9 cellular contexts compared by ENCODE assay signal in the genomic region with DNA sequence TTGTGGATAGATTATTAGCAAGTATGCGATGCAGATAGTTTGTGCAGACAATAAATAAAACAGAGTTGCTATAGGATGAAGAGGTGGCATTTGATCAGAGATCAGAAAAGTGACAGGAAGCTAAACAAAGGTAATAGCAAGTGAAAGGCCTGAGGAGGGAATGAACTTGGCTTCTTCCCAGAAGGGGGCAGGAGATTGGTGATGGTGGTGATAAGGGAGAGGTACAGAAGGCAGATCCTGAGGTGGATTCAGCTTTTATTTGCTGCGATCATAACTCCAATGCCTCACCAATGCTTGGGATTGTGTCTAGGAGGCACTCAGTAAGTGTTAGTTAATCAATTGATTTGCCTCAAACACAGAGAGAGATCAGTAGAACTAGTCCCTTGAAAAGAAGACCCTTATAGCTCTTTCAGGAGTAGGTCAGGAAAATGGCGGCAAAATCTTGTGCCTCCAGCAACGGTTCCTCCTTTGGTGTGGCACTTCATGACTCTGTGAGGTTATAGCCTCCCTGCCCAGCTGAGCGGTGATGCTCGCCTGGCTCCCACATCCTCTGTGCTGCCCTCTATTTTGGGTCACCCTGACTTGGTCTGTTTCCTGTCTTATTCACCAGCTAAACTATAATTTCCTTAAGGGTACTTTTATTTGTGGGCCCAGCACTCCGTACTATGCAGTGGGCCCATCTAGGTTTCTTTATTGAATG. TPM values are rescaled to one million over a fixed set of nuclear protein-coding genes. Genes with fewer than 3 reads are reported as not detected.
A peak's percentile ranks its signal among the peaks of the same experiment; 100 is the strongest.
DNase-seq lines count a peak whose midpoint lies in the region; ATAC-seq lines count a peak whose summit lies in the region.
"Had no signal": no experiment of that assay in that cellular context is flagged by ENCODE, and none has a peak within 500 bp of the region (broad histone marks: within the 10 kb centered on the region; RNA-seq: fewer than 3 reads in every experiment).

No MANE protein-coding gene starts in this region.

- CTCF ChIA-PET in activated CD8-positive, alpha-beta memory T cell treated with anti-CD3 and anti-CD28 coated beads, Interleukin-2, amount 10 ng/mL, durations not matched to agents 7 days and 5 days (lab: Charles Lee), result interaction anchor here (1.1 to 4.4 kb wide), 6 partner anchors 10 to 296 kb away, joined by 3 to 49 read pairs (median 10); no protein-coding TSS in a partner anchor

- peak overlapping the region; percentile 62 for H3K4me3 Mint-ChIP-seq in activated CD8-positive, alpha-beta memory T cell treated with anti-CD3 and anti-CD28 coated beads, Interleukin-2, amount 10 ng/mL, durations not matched to agents 7 days and 5 days
- peak overlapping the region; percentile 33 for H3K4me3 Mint-ChIP-seq in activated naive CD8-positive, alpha-beta T cell treated with anti-CD3 and anti-CD28 coated beads for 36 hours
- H3K4me3 Mint-ChIP-seq: brain had no signal

- no peaks in the 10 kb centered on the region for H3K9me3 Mint-ChIP-seq in activated CD8-positive, alpha-beta memory T cell treated with anti-CD3 and anti-CD28 coated beads, Interleukin-2, amount 10 ng/mL, durations not matched to agents 7 days and 5 days (ENCODE audit: low read depth)
- no peaks in the 10 kb centered on the region for H3K9me3 Mint-ChIP-seq in activated naive CD8-positive, alpha-beta T cell treated with anti-CD3 and anti-CD28 coated beads for 36 hours
- H3K9me3 Mint-ChIP-seq: brain had no signal

- H3K4me3 ChIP-seq in muscle layer of duodenum (ENCODE audit: low read depth in 1 of 2, low read length in 2 of 2), result no peak overlapping the region
- no peak overlapping the region for H3K4me3 ChIP-seq in urinary bladder (ENCODE audit: low read depth, low read length)

- H3K9me3 ChIP-seq in muscle layer of duodenum (ENCODE audit: control insufficient read depth in 1 of 2, low read length in 2 of 2), result no peaks in the 10 kb centered on the region

- no peaks in the 10 kb centered on the region for H3K27me3 Mint-ChIP-seq in activated CD8-positive, alpha-beta memory T cell treated with anti-CD3 and anti-CD28 coated beads, Interleukin-2, amount 10 ng/mL, durations not matched to agents 7 days and 5 days
- H3K27me3 Mint-ChIP-seq in activated naive CD8-positive, alpha-beta T cell treated with anti-CD3 and anti-CD28 coated beads for 36 hours, result no peaks in the 10 kb centered on the region

- no peaks in the 10 kb centered on the region for H3K27me3 ChIP-seq in muscle layer of duodenum (ENCODE audit: low read depth, low read length)

- peaks cover 93% of the 10 kb centered on the region for H3K4me1 Mint-ChIP-seq in activated CD8-positive, alpha-beta memory T cell treated with anti-CD3 and anti-CD28 coated beads, Interleukin-2, amount 10 ng/mL, durations not matched to agents 7 days and 5 days
- H3K4me1 Mint-ChIP-seq in activated naive CD8-positive, alpha-beta T cell treated with anti-CD3 and anti-CD28 coated beads for 36 hours, result peaks cover 90% of the 10 kb centered on the region

- H3K36me3 ChIP-seq in muscle layer of duodenum (ENCODE audit: control insufficient read depth in 1 of 2, insufficient read depth in 2 of 2, low read length in 2 of 2) (peaks cover 17 to 37% of the 10 kb centered on the region in 2 donors), urinary bladder (ENCODE audit: insufficient read depth) (peaks cover 5% of the 10 kb centered on the region)

- 86% methylated on average over 7 of the region's 7 CpGs for WGBS in urinary bladder

- H3K4me1 ChIP-seq in muscle layer of duodenum (ENCODE audit: control insufficient read depth in 1 of 2, insufficient read depth in 2 of 2, low read length in 2 of 2), result peaks cover 54 to 80% of the 10 kb centered on the region in 2 donors
- peaks cover 3% of the 10 kb centered on the region for H3K4me1 ChIP-seq in urinary bladder (ENCODE audit: insufficient read depth)

- H3K27ac ChIP-seq in muscle layer of duodenum (ENCODE audit: low read length) (peak overlapping the region; percentile 62), urinary bladder (ENCODE audit: low read depth) (peak overlapping the region; percentile 48)

- peaks cover 45% of the 10 kb centered on the region for H3K36me3 Mint-ChIP-seq in activated CD8-positive, alpha-beta memory T cell treated with anti-CD3 and anti-CD28 coated beads, Interleukin-2, amount 10 ng/mL, durations not matched to agents 7 days and 5 days
- H3K36me3 Mint-ChIP-seq in activated naive CD8-positive, alpha-beta T cell treated with anti-CD3 and anti-CD28 coated beads for 36 hours, result peaks cover 63% of the 10 kb centered on the region

- peak; percentile 61 for ATAC-seq in activated CD8-positive, alpha-beta memory T cell treated with anti-CD3 and anti-CD28 coated beads, Interleukin-2, amount 10 ng/mL, durations not matched to agents 7 days and 5 days
- ATAC-seq in HG03045 (IDR thresholded peaks at IDR 0.05; ENCODE audit: unreplicated experiment), result no peak

- DNase-seq in activated CD8-positive, alpha-beta memory T cell treated with anti-CD3 and anti-CD28 coated beads, Interleukin-2, amount 10 ng/mL, durations not matched to agents 7 days and 5 days, result peak; percentile 90
- no peak for DNase-seq in activated CD8-positive, alpha-beta memory T cell treated with anti-CD3 and anti-CD28 coated beads, Interleukin-2, amount 50 U/mL, for 48 hours
- DNase-seq in activated naive CD8-positive, alpha-beta T cell treated with anti-CD3 and anti-CD28 coated beads for 36 hours, result peak; percentile 73
- DNase-seq in medulla oblongata (ENCODE audit: extremely low spot score), result no peak
- no peak for DNase-seq in NCI-H1417 (lab: John Stamatoyannopoulos, UW)

- peak overlapping the region; percentile 96 for H3K27ac Mint-ChIP-seq in activated CD8-positive, alpha-beta memory T cell treated with anti-CD3 and anti-CD28 coated beads, Interleukin-2, amount 10 ng/mL, durations not matched to agents 7 days and 5 days
- peak overlapping the region; percentile 94 for H3K27ac Mint-ChIP-seq in activated naive CD8-positive, alpha-beta T cell treated with anti-CD3 and anti-CD28 coated beads for 36 hours
- H3K27ac Mint-ChIP-seq: brain had no signal

RNA-seq across cellular contexts. Expression of a gene that starts 37.5 kb away (rescaled TPM):
- 10 to 100 TPM; 47.3 to 50.5 TPM for total RNA-seq in activated CD8-positive, alpha-beta memory T cell treated with anti-CD3 and anti-CD28 coated beads, Interleukin-2, amount 10 ng/mL, durations not matched to agents 7 days and 5 days
- 10 to 100 TPM; 64.1 to 65.1 TPM for total RNA-seq in activated naive CD8-positive, alpha-beta T cell treated with anti-CD3 and anti-CD28 coated beads for 36 hours
- total RNA-seq in urinary bladder, result 128 TPM
- 161 TPM for polyA plus RNA-seq in urinary bladder

Comparison
In these comparisons a context has a peak if more than half of its experiments do, and no peak if none do; other contexts are left out.
1. DNase-seq: peak in activated CD8-positive, alpha-beta memory T cell treated with anti-CD3 and anti-CD28 coated beads, Interleukin-2, amount 10 ng/mL, durations not matched to agents 7 days and 5 days (single experiment) and activated naive CD8-positive, alpha-beta T cell treated with anti-CD3 and anti-CD28 coated beads for 36 hours (single experiment); none in activated CD8-positive, alpha-beta memory T cell treated with anti-CD3 and anti-CD28 coated beads, Interleukin-2, amount 50 U/mL, for 48 hours (single experiment), medulla oblongata (single experiment) and NCI-H1417 (0 of 3).